In the genomic region with DNA sequence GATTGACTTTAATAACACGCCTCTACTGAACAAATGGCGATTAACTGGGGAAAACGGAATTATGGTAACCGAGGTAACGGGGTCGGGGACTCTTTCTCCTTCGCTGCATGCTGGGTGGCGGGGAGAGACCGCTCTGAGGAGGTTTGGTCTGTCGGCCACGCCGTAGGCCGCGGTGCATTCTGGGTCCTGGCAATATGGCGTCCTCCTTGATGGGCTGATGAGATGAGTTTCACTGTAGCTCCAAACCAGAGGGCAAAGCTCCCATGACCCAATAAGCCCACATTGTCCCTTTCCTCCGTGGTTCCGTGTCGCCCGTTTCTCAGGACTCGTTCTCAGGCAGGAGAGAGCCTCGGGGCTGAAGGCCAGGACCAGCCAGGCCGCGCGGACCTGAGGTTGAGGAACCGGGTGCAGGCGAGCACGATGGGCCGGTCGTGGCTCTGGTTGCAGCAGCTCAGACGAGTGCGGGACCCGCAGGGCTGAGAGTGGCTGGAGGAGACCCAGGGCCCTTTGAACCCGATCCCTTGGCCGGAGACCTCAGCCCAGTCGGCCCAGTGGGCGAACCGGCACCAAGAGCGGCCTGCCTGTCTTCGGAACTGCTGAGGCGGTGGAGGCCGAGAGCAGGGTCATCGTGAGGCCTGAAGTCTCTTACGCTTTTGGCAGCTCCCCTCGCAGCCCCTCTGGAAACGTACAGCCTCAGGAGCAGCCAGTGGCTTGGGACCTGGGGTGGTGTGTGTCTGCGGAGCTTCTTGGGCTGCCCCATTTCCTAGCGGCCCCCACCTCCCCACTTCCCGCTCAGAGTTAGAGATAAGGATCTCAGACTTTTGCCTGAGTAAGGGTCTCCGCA, we compare ENCODE assay signal across 1 cellular context.
A peak's percentile ranks its signal among the peaks of the same experiment; 100 is the strongest.
TF ChIP-seq lines count a peak whose summit lies in the region.

A gene with protein sequence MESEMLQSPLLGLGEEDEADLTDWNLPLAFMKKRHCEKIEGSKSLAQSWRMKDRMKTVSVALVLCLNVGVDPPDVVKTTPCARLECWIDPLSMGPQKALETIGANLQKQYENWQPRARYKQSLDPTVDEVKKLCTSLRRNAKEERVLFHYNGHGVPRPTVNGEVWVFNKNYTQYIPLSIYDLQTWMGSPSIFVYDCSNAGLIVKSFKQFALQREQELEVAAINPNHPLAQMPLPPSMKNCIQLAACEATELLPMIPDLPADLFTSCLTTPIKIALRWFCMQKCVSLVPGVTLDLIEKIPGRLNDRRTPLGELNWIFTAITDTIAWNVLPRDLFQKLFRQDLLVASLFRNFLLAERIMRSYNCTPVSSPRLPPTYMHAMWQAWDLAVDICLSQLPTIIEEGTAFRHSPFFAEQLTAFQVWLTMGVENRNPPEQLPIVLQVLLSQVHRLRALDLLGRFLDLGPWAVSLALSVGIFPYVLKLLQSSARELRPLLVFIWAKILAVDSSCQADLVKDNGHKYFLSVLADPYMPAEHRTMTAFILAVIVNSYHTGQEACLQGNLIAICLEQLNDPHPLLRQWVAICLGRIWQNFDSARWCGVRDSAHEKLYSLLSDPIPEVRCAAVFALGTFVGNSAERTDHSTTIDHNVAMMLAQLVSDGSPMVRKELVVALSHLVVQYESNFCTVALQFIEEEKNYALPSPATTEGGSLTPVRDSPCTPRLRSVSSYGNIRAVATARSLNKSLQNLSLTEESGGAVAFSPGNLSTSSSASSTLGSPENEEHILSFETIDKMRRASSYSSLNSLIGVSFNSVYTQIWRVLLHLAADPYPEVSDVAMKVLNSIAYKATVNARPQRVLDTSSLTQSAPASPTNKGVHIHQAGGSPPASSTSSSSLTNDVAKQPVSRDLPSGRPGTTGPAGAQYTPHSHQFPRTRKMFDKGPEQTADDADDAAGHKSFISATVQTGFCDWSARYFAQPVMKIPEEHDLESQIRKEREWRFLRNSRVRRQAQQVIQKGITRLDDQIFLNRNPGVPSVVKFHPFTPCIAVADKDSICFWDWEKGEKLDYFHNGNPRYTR (N-terminal part only) (plus strand): TSS at position 184 of the 844 bp plus-strand sequence. CDS start 792 bp downstream, outside the sequence.

TF ChIP-seq in K562, 482 proteins besides CTCF, POLR2A, EP300 and RAD21 (continued from another document and continues in another):
- TF ChIP-seq, protein P1, sequence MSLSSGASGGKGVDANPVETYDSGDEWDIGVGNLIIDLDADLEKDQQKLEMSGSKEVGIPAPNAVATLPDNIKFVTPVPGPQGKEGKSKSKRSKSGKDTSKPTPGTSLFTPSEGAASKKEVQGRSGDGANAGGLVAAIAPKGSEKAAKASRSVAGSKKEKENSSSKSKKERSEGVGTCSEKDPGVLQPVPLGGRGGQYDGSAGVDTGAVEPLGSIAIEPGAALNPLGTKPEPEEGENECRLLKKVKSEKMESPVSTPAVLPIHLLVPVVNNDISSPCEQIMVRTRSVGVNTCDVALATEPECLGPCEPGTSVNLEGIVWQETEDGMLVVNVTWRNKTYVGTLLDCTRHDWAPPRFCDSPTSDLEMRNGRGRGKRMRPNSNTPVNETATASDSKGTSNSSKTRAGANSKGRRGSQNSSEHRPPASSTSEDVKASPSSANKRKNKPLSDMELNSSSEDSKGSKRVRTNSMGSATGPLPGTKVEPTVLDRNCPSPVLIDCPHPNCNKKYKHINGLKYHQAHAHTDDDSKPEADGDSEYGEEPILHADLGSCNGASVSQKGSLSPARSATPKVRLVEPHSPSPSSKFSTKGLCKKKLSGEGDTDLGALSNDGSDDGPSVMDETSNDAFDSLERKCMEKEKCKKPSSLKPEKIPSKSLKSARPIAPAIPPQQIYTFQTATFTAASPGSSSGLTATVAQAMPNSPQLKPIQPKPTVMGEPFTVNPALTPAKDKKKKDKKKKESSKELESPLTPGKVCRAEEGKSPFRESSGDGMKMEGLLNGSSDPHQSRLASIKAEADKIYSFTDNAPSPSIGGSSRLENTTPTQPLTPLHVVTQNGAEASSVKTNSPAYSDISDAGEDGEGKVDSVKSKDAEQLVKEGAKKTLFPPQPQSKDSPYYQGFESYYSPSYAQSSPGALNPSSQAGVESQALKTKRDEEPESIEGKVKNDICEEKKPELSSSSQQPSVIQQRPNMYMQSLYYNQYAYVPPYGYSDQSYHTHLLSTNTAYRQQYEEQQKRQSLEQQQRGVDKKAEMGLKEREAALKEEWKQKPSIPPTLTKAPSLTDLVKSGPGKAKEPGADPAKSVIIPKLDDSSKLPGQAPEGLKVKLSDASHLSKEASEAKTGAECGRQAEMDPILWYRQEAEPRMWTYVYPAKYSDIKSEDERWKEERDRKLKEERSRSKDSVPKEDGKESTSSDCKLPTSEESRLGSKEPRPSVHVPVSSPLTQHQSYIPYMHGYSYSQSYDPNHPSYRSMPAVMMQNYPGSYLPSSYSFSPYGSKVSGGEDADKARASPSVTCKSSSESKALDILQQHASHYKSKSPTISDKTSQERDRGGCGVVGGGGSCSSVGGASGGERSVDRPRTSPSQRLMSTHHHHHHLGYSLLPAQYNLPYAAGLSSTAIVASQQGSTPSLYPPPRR (CRISPR knock-in tag; IDR thresholded peaks at IDR 0.05; ENCODE audit: borderline replicate concordance), result peak; percentile 92
- peak; percentile 99 for TF ChIP-seq C11orf30 (IDR thresholded peaks at IDR 0.05; ENCODE audit: low read depth)
- 0 out of 2 replicates have a peak, but pooled peaks have one; percentile 28 for TF ChIP-seq SMAD4 (CRISPR knock-in tag; conservative IDR thresholded peaks at IDR 0.05)
- peak; percentile 41; the same call in 1 of the 2 replicates for TF ChIP-seq ELF2 (CRISPR knock-in tag; IDR thresholded peaks at IDR 0.05)
- TF ChIP-seq XRCC3 (IDR thresholded peaks at IDR 0.05), result no peak
- TF ChIP-seq BHLHE40 (IDR thresholded peaks at IDR 0.05; ENCODE audit: low read length), result no peak
- 0 out of 2 replicates have a peak, but pooled peaks have one; percentile 54 for TF ChIP-seq IRF2 (CRISPR knock-in tag; IDR thresholded peaks at IDR 0.05)
- peak; percentile 49; the same call in 1 of the 2 replicates for TF ChIP-seq ETV5 (CRISPR knock-in tag; IDR thresholded peaks at IDR 0.05; ENCODE audit: low read depth)
- 0 out of 2 replicates have a peak, but pooled peaks have one; percentile 41 for TF ChIP-seq ZKSCAN1 (IDR thresholded peaks at IDR 0.05; ENCODE audit: low read depth, low read length)
- TF ChIP-seq HMG20A (CRISPR knock-in tag; conservative IDR thresholded peaks at IDR 0.05), result no peak
- TF ChIP-seq, protein P2, sequence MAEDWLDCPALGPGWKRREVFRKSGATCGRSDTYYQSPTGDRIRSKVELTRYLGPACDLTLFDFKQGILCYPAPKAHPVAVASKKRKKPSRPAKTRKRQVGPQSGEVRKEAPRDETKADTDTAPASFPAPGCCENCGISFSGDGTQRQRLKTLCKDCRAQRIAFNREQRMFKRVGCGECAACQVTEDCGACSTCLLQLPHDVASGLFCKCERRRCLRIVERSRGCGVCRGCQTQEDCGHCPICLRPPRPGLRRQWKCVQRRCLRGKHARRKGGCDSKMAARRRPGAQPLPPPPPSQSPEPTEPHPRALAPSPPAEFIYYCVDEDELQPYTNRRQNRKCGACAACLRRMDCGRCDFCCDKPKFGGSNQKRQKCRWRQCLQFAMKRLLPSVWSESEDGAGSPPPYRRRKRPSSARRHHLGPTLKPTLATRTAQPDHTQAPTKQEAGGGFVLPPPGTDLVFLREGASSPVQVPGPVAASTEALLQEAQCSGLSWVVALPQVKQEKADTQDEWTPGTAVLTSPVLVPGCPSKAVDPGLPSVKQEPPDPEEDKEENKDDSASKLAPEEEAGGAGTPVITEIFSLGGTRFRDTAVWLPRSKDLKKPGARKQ (CRISPR knock-in tag; IDR thresholded peaks at IDR 0.05), result no peak
- TF ChIP-seq CTBP1 (IDR thresholded peaks at IDR 0.05; ENCODE audit: borderline replicate concordance), result peak; percentile 48; the same call in 1 of the 2 replicates
- TF ChIP-seq SMARCA4 (IDR thresholded peaks at IDR 0.05), result no peak
- peak in 1 of 2 experiments; percentile 24; a peak in 1 of 4 replicates for TF ChIP-seq KDM1A (IDR thresholded peaks at IDR 0.05)
- peak; percentile 92 for TF ChIP-seq ZNF143 (CRISPR knock-in tag; IDR thresholded peaks at IDR 0.05)
- TF ChIP-seq POU5F1 (IDR thresholded peaks at IDR 0.05; ENCODE audit: borderline replicate concordance, low read depth, low read length, partially characterized antibody), result peak; percentile 96
- TF ChIP-seq, protein P3, sequence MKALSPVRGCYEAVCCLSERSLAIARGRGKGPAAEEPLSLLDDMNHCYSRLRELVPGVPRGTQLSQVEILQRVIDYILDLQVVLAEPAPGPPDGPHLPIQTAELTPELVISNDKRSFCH (CRISPR knock-in tag; IDR thresholded peaks at IDR 0.05), result no peak
- TF ChIP-seq, protein P3 (tag; IDR thresholded peaks at IDR 0.05), result peak; percentile 72; the same call in 1 of the 2 replicates
- TF ChIP-seq, protein P4, sequence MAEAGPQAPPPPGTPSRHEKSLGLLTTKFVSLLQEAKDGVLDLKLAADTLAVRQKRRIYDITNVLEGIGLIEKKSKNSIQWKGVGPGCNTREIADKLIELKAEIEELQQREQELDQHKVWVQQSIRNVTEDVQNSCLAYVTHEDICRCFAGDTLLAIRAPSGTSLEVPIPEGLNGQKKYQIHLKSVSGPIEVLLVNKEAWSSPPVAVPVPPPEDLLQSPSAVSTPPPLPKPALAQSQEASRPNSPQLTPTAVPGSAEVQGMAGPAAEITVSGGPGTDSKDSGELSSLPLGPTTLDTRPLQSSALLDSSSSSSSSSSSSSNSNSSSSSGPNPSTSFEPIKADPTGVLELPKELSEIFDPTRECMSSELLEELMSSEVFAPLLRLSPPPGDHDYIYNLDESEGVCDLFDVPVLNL (CRISPR knock-in tag; IDR thresholded peaks at IDR 0.05; ENCODE audit: low read depth), result peak; percentile 72; the same call in 1 of the 2 replicates
- TF ChIP-seq, protein P5, sequence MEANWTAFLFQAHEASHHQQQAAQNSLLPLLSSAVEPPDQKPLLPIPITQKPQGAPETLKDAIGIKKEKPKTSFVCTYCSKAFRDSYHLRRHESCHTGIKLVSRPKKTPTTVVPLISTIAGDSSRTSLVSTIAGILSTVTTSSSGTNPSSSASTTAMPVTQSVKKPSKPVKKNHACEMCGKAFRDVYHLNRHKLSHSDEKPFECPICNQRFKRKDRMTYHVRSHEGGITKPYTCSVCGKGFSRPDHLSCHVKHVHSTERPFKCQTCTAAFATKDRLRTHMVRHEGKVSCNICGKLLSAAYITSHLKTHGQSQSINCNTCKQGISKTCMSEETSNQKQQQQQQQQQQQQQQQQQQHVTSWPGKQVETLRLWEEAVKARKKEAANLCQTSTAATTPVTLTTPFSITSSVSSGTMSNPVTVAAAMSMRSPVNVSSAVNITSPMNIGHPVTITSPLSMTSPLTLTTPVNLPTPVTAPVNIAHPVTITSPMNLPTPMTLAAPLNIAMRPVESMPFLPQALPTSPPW (CRISPR knock-in tag; IDR thresholded peaks at IDR 0.05), result peak; percentile 42; the same call in 1 of the 2 replicates
- TF ChIP-seq GABPA (tag; conservative IDR thresholded peaks at IDR 0.05; ENCODE audit: low read depth), result 0 out of 2 replicates have a peak, but pooled peaks have one; percentile 10
- TF ChIP-seq ZBED1 (IDR thresholded peaks at IDR 0.05), result peak; percentile 73; the same call in 1 of the 2 replicates
- no peak for TF ChIP-seq MTF1 (CRISPR knock-in tag; IDR thresholded peaks at IDR 0.05; ENCODE audit: borderline replicate concordance)
- TF ChIP-seq HOXB6 (CRISPR knock-in tag; IDR thresholded peaks at IDR 0.05; ENCODE audit: borderline replicate concordance), result no peak
- TF ChIP-seq, protein P6, sequence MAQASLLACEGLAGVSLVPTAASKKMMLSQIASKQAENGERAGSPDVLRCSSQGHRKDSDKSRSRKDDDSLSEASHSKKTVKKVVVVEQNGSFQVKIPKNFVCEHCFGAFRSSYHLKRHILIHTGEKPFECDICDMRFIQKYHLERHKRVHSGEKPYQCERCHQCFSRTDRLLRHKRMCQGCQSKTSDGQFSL (CRISPR knock-in tag; IDR thresholded peaks at IDR 0.05), result peak; percentile 72
- TF ChIP-seq, protein P6 (tag; IDR thresholded peaks at IDR 0.05), result no peak
- TF ChIP-seq MECOM (CRISPR knock-in tag; IDR thresholded peaks at IDR 0.05), result no peak
- TF ChIP-seq IFI16 (CRISPR knock-in tag; IDR thresholded peaks at IDR 0.05), result no peak
- peak; percentile 85 for TF ChIP-seq HCFC1 (IDR thresholded peaks at IDR 0.05; ENCODE audit: low read depth, low read length)
- peak; percentile 99 for TF ChIP-seq SIN3B (IDR thresholded peaks at IDR 0.05; ENCODE audit: low read depth)
- TF ChIP-seq PML (IDR thresholded peaks at IDR 0.05; ENCODE audit: low read length), result peak; percentile 76
- TF ChIP-seq ZNF76 (CRISPR knock-in tag; IDR thresholded peaks at IDR 0.05; ENCODE audit: borderline replicate concordance), result peak; percentile 76; the same call in 1 of the 2 replicates
- TF ChIP-seq NFE2 (IDR thresholded peaks at IDR 0.05; ENCODE audit: low read depth), result no peak
- peak; percentile 84 for TF ChIP-seq RFX1 (IDR thresholded peaks at IDR 0.05)
- TF ChIP-seq, protein P7, sequence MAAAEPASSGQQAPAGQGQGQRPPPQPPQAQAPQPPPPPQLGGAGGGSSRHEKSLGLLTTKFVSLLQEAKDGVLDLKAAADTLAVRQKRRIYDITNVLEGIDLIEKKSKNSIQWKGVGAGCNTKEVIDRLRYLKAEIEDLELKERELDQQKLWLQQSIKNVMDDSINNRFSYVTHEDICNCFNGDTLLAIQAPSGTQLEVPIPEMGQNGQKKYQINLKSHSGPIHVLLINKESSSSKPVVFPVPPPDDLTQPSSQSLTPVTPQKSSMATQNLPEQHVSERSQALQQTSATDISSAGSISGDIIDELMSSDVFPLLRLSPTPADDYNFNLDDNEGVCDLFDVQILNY (CRISPR knock-in tag; IDR thresholded peaks at IDR 0.05), result no peak
- TF ChIP-seq ZNF384 (IDR thresholded peaks at IDR 0.05; ENCODE audit: low read depth, low read length), result no peak
- TF ChIP-seq GATAD2B (IDR thresholded peaks at IDR 0.05; ENCODE audit: borderline replicate concordance), result 0 out of 2 replicates have a peak, but pooled peaks have one; percentile 40
- 0 out of 2 replicates have a peak, but pooled peaks have one; percentile 40 for TF ChIP-seq ZNF584 (CRISPR knock-in tag; IDR thresholded peaks at IDR 0.05; ENCODE audit: low read depth)
- peak; percentile 66 to 69; a peak in 3 of 4 replicates for TF ChIP-seq FOXK2 (conservative IDR thresholded peaks at IDR 0.05 in 1 of 2, IDR thresholded peaks at IDR 0.05 in 1 of 2; ENCODE audit: low read depth in 2 of 2)
- TF ChIP-seq BDP1 (IDR thresholded peaks at IDR 0.05; ENCODE audit: insufficient read depth, insufficient read length), result no peak
